11 cellular contexts compared by ENCODE assay signal in the genomic region with DNA sequence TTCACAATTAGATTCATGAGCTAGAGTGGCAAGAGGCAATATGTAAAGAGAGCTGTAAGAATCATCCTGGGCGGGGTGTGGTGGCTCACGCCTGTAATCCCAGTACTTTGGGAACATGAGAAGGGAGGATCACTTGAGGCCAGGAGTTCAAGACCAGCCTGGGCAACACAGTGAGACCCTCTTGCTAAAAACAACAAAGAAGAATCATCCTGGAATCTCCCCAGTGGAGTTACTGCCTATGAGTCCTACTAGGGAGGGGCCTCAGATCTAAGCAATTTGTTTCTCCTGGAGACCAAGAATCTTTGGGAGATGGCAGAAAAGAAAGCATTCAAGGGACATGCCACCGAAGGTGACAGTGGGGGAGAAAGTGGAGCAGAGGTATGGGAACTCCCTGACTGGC.
DNase-seq lines count a peak whose midpoint lies in the region; ATAC-seq, FAIRE-seq and TF ChIP-seq lines count a peak whose summit lies in the region.
"Had no signal": no experiment of that assay in that cellular context is flagged by ENCODE, and none has a peak within 500 bp of the region (broad histone marks: within the 10 kb centered on the region; RNA-seq: fewer than 3 reads in every experiment).

No MANE protein-coding gene starts in this region.

- H3K36me3 ChIP-seq in IMR-90 (ENCODE audit: control insufficient read depth, insufficient read depth, low read length) (peaks cover 10% of the 10 kb centered on the region), HepG2 (replicated peaks in 1 of 2; ENCODE audit: control insufficient read depth in 1 of 2, insufficient read depth in 2 of 2, low read length in 2 of 2) (peaks cover 7 to 24% of the 10 kb centered on the region in 2 experiments), stomach smooth muscle (ENCODE audit: control insufficient read depth in 2 of 2, insufficient read depth in 2 of 2, low read length in 2 of 2) (peaks cover 8 to 16% of the 10 kb centered on the region in 2 donors), testis (ENCODE audit: low read depth, missing control alignments) (no peaks in the 10 kb centered on the region)

- H3K9me1 ChIP-seq in IMR-90 (ENCODE audit: insufficient read depth, low read length): peaks cover 48% of the 10 kb centered on the region

- TF ChIP-seq POLR2A in IMR-90 (IDR thresholded peaks at IDR 0.05; ENCODE audit: low read depth, low read length) (no peak), HepG2 (IDR thresholded peaks at IDR 0.05; ENCODE audit: insufficient read depth in 1 of 2, low read depth in 2 of 2, low read length in 2 of 2) (no peak), testis (IDR thresholded peaks at IDR 0.05) (no peak)

- FAIRE-seq in HepG2 (lab: Jason Lieb, UNC): no peak
- FAIRE-seq: GM12878, TTC549 had no signal

- H3K27ac ChIP-seq in IMR-90 (ENCODE audit: insufficient read depth, low read length): peak overlapping the region; percentile 80
- peak overlapping the region; percentile 62 for H3K27ac ChIP-seq in HepG2 (ENCODE audit: extremely low read length, insufficient read depth, low read length)
- peak overlapping the region; percentile 88 for H3K27ac ChIP-seq in stomach smooth muscle (ENCODE audit: low read length)
- no peak overlapping the region for H3K27ac ChIP-seq in testis

- peak overlapping the region; percentile 35 for H2AK9ac ChIP-seq in IMR-90 (replicated peaks; ENCODE audit: low read depth, low read length, poor library complexity)

- peak overlapping the region; percentile 88 for H4K91ac ChIP-seq in IMR-90 (ENCODE audit: insufficient read depth, low read depth, low read length)

- peak overlapping the region; percentile 68 for H3K56ac ChIP-seq in IMR-90 (ENCODE audit: extremely low read depth, insufficient read depth, low read length)

- peaks cover 54% of the 10 kb centered on the region for H3K4me1 ChIP-seq in IMR-90 (ENCODE audit: control insufficient read depth, insufficient read depth, low read length)
- peaks cover 75% of the 10 kb centered on the region for H3K4me1 ChIP-seq in HepG2 (ENCODE audit: insufficient read depth, low read length)
- H3K4me1 ChIP-seq in stomach smooth muscle (ENCODE audit: control insufficient read depth, insufficient read depth, low read length): peaks cover 73% of the 10 kb centered on the region
- H3K4me1 ChIP-seq in testis: peaks cover 63% of the 10 kb centered on the region

- no peaks in the 10 kb centered on the region for H3K79me2 ChIP-seq in HepG2 (ENCODE audit: insufficient read depth, low read length)

- peaks cover 37 to 85% of the 10 kb centered on the region in 2 experiments for H3K79me1 ChIP-seq in IMR-90 (ENCODE audit: low read depth in 1 of 2, low read length in 2 of 2)

- DNase-seq in IMR-90: peak; percentile 83
- peak; percentile 34 to 87 for DNase-seq in cardiac fibroblast (ENCODE audit: low read depth in 2 of 2)
- DNase-seq in HepG2 (ENCODE audit: low spot score): no peak
- no peak for DNase-seq in testis
- DNase-seq in NCI-H2107 treated with DMSO at 0.1 percent for 48 hours (lab: John Stamatoyannopoulos, UW; ENCODE audit: unreplicated experiment): no peak
- DNase-seq in activated CD8-positive, alpha-beta memory T cell treated with anti-CD3 and anti-CD28 coated beads, Interleukin-2, amount 50 U/mL, for 48 hours: no peak
- DNase-seq: Calu3, NCI-H1436 had no signal

- H3K27me3 ChIP-seq in IMR-90 (ENCODE audit: control insufficient read depth, insufficient read depth, low read length): no peaks in the 10 kb centered on the region
- H3K27me3 ChIP-seq in HepG2 (ENCODE audit: control insufficient read depth in 1 of 2, insufficient read depth in 2 of 2, low read length in 2 of 2): no peaks in the 10 kb centered on the region
- no peaks in the 10 kb centered on the region for H3K27me3 ChIP-seq in stomach smooth muscle (ENCODE audit: control insufficient read depth in 1 of 2, insufficient read depth in 2 of 2, low read length in 2 of 2)
- no peaks in the 10 kb centered on the region for H3K27me3 ChIP-seq in testis

- peak overlapping the region; percentile 72 for H4K5ac ChIP-seq in IMR-90 (ENCODE audit: low read depth, low read length)

- ATAC-seq in IMR-90 (ENCODE audit: low read depth): no peak
- ATAC-seq in HepG2: no peak
- ATAC-seq: GM12878 had no signal

- H2BK120ac ChIP-seq in IMR-90 (ENCODE audit: low read depth, low read length): peak overlapping the region; percentile 96

- H4K8ac ChIP-seq in IMR-90 (ENCODE audit: low read depth in 2 of 2, low read length in 2 of 2): peak overlapping the region; percentile 10 to 91

- H3K9me3 ChIP-seq in IMR-90 (ENCODE audit: control insufficient read depth, insufficient read depth, low read length) (no peaks in the 10 kb centered on the region), HepG2 (ENCODE audit: low read length) (no peaks in the 10 kb centered on the region), stomach smooth muscle (ENCODE audit: control insufficient read depth in 2 of 2, low read length in 2 of 2) (no peaks in the 10 kb centered on the region), testis (no peaks in the 10 kb centered on the region)

- WGBS in IMR-90 (ENCODE audit: extremely low coverage in 2 of 2, insufficient read length in 1 of 2), 2 experiments: 50% methylated on average over 2 of the region's 3 CpGs; no CpG with 5 or more reads in 1 of the 2 experiments
- WGBS in HepG2 (ENCODE audit: low lambda C conversion rate): 74% methylated on average over 3 of the region's 3 CpGs
- WGBS in testis, 2 donors: 64 to 66% methylated on average over 3 of the region's 3 CpGs

- peak overlapping the region; percentile 80 for H3K18ac ChIP-seq in IMR-90 (ENCODE audit: low read depth, low read length)

- H2BK5ac ChIP-seq in IMR-90 (ENCODE audit: low read depth, low read length, poor library complexity, severe bottlenecking): peak overlapping the region; percentile 90

- TF ChIP-seq CTCF in IMR-90 (conservative IDR thresholded peaks at IDR 0.05; ENCODE audit: low read depth, low read length): no peak
- no peak for TF ChIP-seq CTCF in cardiac fibroblast (IDR thresholded peaks at IDR 0.05; ENCODE audit: low read depth, low read length)
- TF ChIP-seq CTCF in HepG2 (CRISPR knock-in tag; IDR thresholded peaks at IDR 0.05): no peak
- no peak for TF ChIP-seq CTCF in testis (IDR thresholded peaks at IDR 0.05)

- peak overlapping the region; percentile 93; the same call in 1 of the 2 replicates for H3K23ac ChIP-seq in IMR-90 (ENCODE audit: low read depth, low read length)

- BruUV-seq in IMR-90 (replicated peaks; lab: Mats Ljungman, UMichigan) (no TSS peak), HepG2 (replicated peaks; lab: Mats Ljungman, UMichigan) (no TSS peak)

- in situ Hi-C loops in IMR-90 (cut with MboI; ENCODE audit: low sequenced_read_pairs): loop anchor here (5.0 to 10.0 kb wide), 2 partner anchors 68 to 109 kb away; no protein-coding TSS in a partner anchor
- in situ Hi-C loops in HepG2 (cut with HindIII; ENCODE audit: extremely low pct_ligation_motif_present, low pct_unique_long_range_greater_than_20kb): no loop called here

- peak overlapping the region; percentile 77 for H3K4me2 ChIP-seq in IMR-90 (ENCODE audit: low read depth, low read length)
- peak overlapping the region; percentile 73 for H3K4me2 ChIP-seq in HepG2 (ENCODE audit: low read depth, low read length)

- TF ChIP-seq RAD21 in IMR-90 (IDR thresholded peaks at IDR 0.05; ENCODE audit: low read length): no peak
- TF ChIP-seq RAD21 in HepG2 (CRISPR knock-in tag; IDR thresholded peaks at IDR 0.05): no peak

- H3K9ac ChIP-seq in IMR-90 (ENCODE audit: low read depth, low read length): peak overlapping the region; percentile 62
- peak overlapping the region; percentile 31; the same call in 1 of the 2 replicates for H3K9ac ChIP-seq in HepG2 (ENCODE audit: insufficient read depth, low read depth, low read length)
- H3K9ac ChIP-seq in stomach smooth muscle (ENCODE audit: low read length in 2 of 2): peak overlapping the region in 1 of 2 donors; percentile 21

- H3K4me3 ChIP-seq in IMR-90 (ENCODE audit: insufficient read depth, low read depth, low read length): no peak overlapping the region
- H3K4me3 ChIP-seq in cardiac fibroblast (replicated peaks in 1 of 2; ENCODE audit: low read depth in 2 of 2, low read length in 2 of 2): no peak overlapping the region
- H3K4me3 ChIP-seq in HepG2 (replicated peaks in 1 of 3; ENCODE audit: insufficient read depth in 1 of 3, low read depth in 2 of 3, low read length in 3 of 3): peak overlapping the region in 2 of 3 experiments; percentile 38 to 46; a peak in 2 of 6 replicates
- peak overlapping the region in 1 of 2 donors; percentile 64 for H3K4me3 ChIP-seq in stomach smooth muscle (ENCODE audit: low read length in 2 of 2)
- H3K4me3 ChIP-seq in testis: no peak overlapping the region
- H3K4me3 ChIP-seq: GM12878 had no signal

- peak overlapping the region; percentile 73; the same call in 2 of the 3 replicates for H2BK15ac ChIP-seq in IMR-90 (ENCODE audit: low read depth, low read length)

- peak overlapping the region; percentile 92 for H2BK20ac ChIP-seq in IMR-90 (ENCODE audit: low read depth, low read length)

- H2AFZ ChIP-seq in IMR-90 (replicated peaks; ENCODE audit: low read length, poor library complexity) (no peak overlapping the region), HepG2 (ENCODE audit: low read length) (no peak overlapping the region)

- intact Hi-C loops in IMR-90 (cut with micrococcal nuclease) (loop anchor here (1.0 to 2.0 kb wide), 2 partner anchors 40 to 107 kb away; no protein-coding TSS in a partner anchor), HepG2 (cut with micrococcal nuclease; ENCODE audit: unreplicated experiment) (loop anchor here (5.0 kb wide), 1 partner anchor 68 kb away; no protein-coding TSS in a partner anchor), testis (cut with DNase I; ENCODE audit: low total_unique reads) (loop anchor here (10.0 kb wide), 2 partner anchors 61 to 79 kb away; no protein-coding TSS in a partner anchor)

- H2AK5ac ChIP-seq in IMR-90 (ENCODE audit: low read depth, low read length): peak overlapping the region; percentile 83

- CTCF ChIA-PET in IMR-90 (lab: Yijun Ruan, JAX) (interaction anchor here (0.5 to 1.7 kb wide), 3 partner anchors 46 to 66 kb away, joined by 4 to 5 read pairs (median 5); no protein-coding TSS in a partner anchor), HepG2 (lab: Yijun Ruan, JAX; ENCODE audit: low intra/inter-chr PET ratio, low total read pairs) (no interaction called here)

- peak overlapping the region; percentile 94 for H3K4ac ChIP-seq in IMR-90 (ENCODE audit: low read depth, low read length)

- dilution Hi-C loops in IMR-90 (cut with HindIII; ENCODE audit: low sequenced_read_pairs, unreplicated experiment): no loop called here

- peak overlapping the region; percentile 94 for H3K14ac ChIP-seq in IMR-90 (replicated peaks; ENCODE audit: low read depth, low read length)

- H4K20me1 ChIP-seq in IMR-90 (ENCODE audit: insufficient read depth, low read length): no peaks in the 10 kb centered on the region
- no peaks in the 10 kb centered on the region for H4K20me1 ChIP-seq in HepG2 (ENCODE audit: insufficient read depth, low read length)

- no peak for TF ChIP-seq EP300 in HepG2 (IDR thresholded peaks at IDR 0.05; ENCODE audit: low read depth in 2 of 2, low read length in 2 of 2)
- no peak for TF ChIP-seq EP300 in HepG2 (CRISPR knock-in tag; IDR thresholded peaks at IDR 0.05; ENCODE audit: borderline replicate concordance)

- POLR2A ChIA-PET in IMR-90 (lab: Charles Lee; ENCODE audit: unreplicated experiment) (interaction anchor here (1.6 kb wide), 1 partner anchor 40 kb away, joined by 7 read pairs; no protein-coding TSS in a partner anchor), HepG2 (lab: Yijun Ruan, JAX) (no interaction called here)

TF ChIP-seq in HepG2, 621 proteins besides CTCF, POLR2A, EP300 and RAD21 (continues in another document):
- TF ChIP-seq ZNF224 (CRISPR knock-in tag; IDR thresholded peaks at IDR 0.05): no peak

Comparison
In these comparisons a context has a peak if more than half of its experiments do, and no peak if none do; other contexts are left out.
1. DNase-seq: peak in IMR-90 (single experiment) and cardiac fibroblast (2 of 2); none in HepG2 (single experiment), testis (single experiment), NCI-H2107 treated with DMSO at 0.1 percent for 48 hours (single experiment) and activated CD8-positive, alpha-beta memory T cell treated with anti-CD3 and anti-CD28 coated beads, Interleukin-2, amount 50 U/mL, for 48 hours (single experiment).
2. H3K27ac ChIP-seq: peak in IMR-90 (single experiment), HepG2 (single experiment) and stomach smooth muscle (single experiment); none in testis (0 of 2).
3. H3K4me3 ChIP-seq: peak in HepG2 (2 of 3); none in IMR-90 (single experiment), cardiac fibroblast (0 of 2) and testis (0 of 2).